Comparison of ENCODE assay signal across 13 cellular contexts in the genomic region with DNA sequence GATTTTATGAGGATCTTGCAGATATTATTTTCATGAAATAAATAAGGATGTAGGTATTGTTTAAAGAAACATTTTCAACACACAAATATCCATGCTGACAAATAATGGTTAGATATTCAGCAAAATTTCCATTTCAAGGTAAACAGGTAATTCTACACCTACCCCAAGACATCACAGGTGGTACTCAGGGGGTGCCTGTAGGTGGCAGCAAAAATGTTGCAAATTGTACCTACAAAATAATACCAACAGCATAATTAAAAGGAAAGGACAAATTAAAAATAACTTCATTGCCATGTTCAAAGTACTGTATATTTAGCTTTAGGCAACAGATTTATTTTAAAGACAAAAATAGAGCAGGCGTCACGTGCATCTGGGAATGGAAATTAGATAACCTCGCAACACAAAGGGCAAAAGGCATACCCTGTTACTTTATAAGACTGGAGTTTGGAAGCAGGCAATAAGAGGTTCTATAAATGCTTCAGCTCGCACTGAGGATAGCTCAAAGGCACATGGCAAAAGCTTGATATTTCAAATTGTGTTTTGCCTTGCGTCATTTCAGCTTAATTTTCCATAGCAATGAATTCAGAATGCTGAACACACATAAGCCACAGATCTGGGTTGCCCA.
DNase-seq lines count a peak whose midpoint lies in the region; ATAC-seq and TF ChIP-seq lines count a peak whose summit lies in the region.
"Had no signal": no experiment of that assay in that cellular context is flagged by ENCODE, and none has a peak within 500 bp of the region (broad histone marks: within the 10 kb centered on the region; RNA-seq: fewer than 3 reads in every experiment).

No MANE protein-coding gene starts in this region.

- no peaks in the 10 kb centered on the region for H3K27me3 ChIP-seq in MM.1S (replicated peaks; ENCODE audit: insufficient read depth, low read length)
- H3K27me3 ChIP-seq in neural cell (ENCODE audit: insufficient read depth, low read depth, low read length): no peaks in the 10 kb centered on the region
- H3K27me3 ChIP-seq in stomach: no peaks in the 10 kb centered on the region

- intact Hi-C loops in stomach (cut with DNase I; ENCODE audit: low total_unique reads): no loop called here

- H3K9me3 ChIP-seq in MM.1S (replicated peaks; ENCODE audit: insufficient read depth, low read length) (no peaks in the 10 kb centered on the region), neural cell (ENCODE audit: low read length) (no peaks in the 10 kb centered on the region), stomach (no peaks in the 10 kb centered on the region)

- DNase-seq in NCI-H2171 treated with DMSO at 0.1 percent for 48 hours (lab: John Stamatoyannopoulos, UW) (peak; percentile 72), NCI-H2171 (lab: John Stamatoyannopoulos, UW) (no peak), MM.1S (peak; percentile 16), endothelial cell (ENCODE audit: low spot score) (no peak), stomach (no peak)
- DNase-seq: activated CD4-positive, alpha-beta T cell treated with anti-CD3 and anti-CD28 coated beads for 48 hours; activated gamma-delta T cell; GF-D8; NCI-H1436 treated with DMSO at 0.1 percent for 48 hours; small intestine had no signal

- H3K27ac ChIP-seq in MM.1S (ENCODE audit: low read length) (no peak overlapping the region), neural cell (ENCODE audit: low read length) (no peak overlapping the region), stomach (no peak overlapping the region)

- TF ChIP-seq EP300 in neural cell (conservative IDR thresholded peaks at IDR 0.05; ENCODE audit: poor library complexity, severe bottlenecking): no peak
- no peak for TF ChIP-seq EP300 in stomach (IDR thresholded peaks at IDR 0.05)

- no peaks in the 10 kb centered on the region for H3F3A ChIP-seq in MM.1S (ENCODE audit: insufficient read depth, low read length)
- H3F3A ChIP-seq in neural cell (ENCODE audit: insufficient read depth, low read length, poor library complexity, severe bottlenecking): no peaks in the 10 kb centered on the region

- H3K36me3 ChIP-seq in MM.1S (replicated peaks; ENCODE audit: insufficient read depth, low read length) (no peaks in the 10 kb centered on the region), neural cell (ENCODE audit: insufficient read depth, low read length) (no peaks in the 10 kb centered on the region), stomach (no peaks in the 10 kb centered on the region)

- no peaks in the 10 kb centered on the region for H3K4me1 ChIP-seq in MM.1S (ENCODE audit: low read length)
- no peaks in the 10 kb centered on the region for H3K4me1 ChIP-seq in stomach

- peak; percentile 39 for TF ChIP-seq CTCF in MM.1S (IDR thresholded peaks at IDR 0.05; ENCODE audit: low read length)
- peak; percentile 29 for TF ChIP-seq CTCF in endothelial cell (IDR thresholded peaks at IDR 0.05; ENCODE audit: unreplicated experiment)
- TF ChIP-seq CTCF in neural cell (IDR thresholded peaks at IDR 0.05; ENCODE audit: poor library complexity, severe bottlenecking): peak; percentile 31
- TF ChIP-seq CTCF in stomach (IDR thresholded peaks at IDR 0.05): peak in 1 of 7 experiments; percentile 16

- no peaks in the 10 kb centered on the region for H3K79me2 ChIP-seq in MM.1S (ENCODE audit: low read length)
- no peaks in the 10 kb centered on the region for H3K79me2 ChIP-seq in neural cell (replicated peaks; ENCODE audit: insufficient read depth, low read length)

- H3K4me3 ChIP-seq in MM.1S (ENCODE audit: low read length) (no peak overlapping the region), neural cell (ENCODE audit: low read length) (no peak overlapping the region), stomach (no peak overlapping the region)

- WGBS in stomach, 5 donors: 45 to 69% (median 54%) methylated on average over 5 of the region's 5 CpGs

- H3K27me3 Mint-ChIP-seq in endothelial cell (ENCODE audit: unreplicated experiment): no peaks in the 10 kb centered on the region

- TF ChIP-seq RAD21 in neural cell (conservative IDR thresholded peaks at IDR 0.05): no peak

- no peaks in the 10 kb centered on the region for H3K9me3 Mint-ChIP-seq in endothelial cell (ENCODE audit: unreplicated experiment)

- H2AFZ ChIP-seq in MM.1S (ENCODE audit: low read length) (no peak overlapping the region), neural cell (ENCODE audit: low read depth, low read length) (no peak overlapping the region)

- H3K9ac ChIP-seq in MM.1S (ENCODE audit: low read length): no peak overlapping the region
- H3K9ac ChIP-seq in neural cell (ENCODE audit: low read length): no peak overlapping the region

- H3K4me1 Mint-ChIP-seq in endothelial cell (ENCODE audit: unreplicated experiment): no peaks in the 10 kb centered on the region

- no peak overlapping the region for H3K27ac Mint-ChIP-seq in endothelial cell (ENCODE audit: unreplicated experiment)

- H3K36me3 Mint-ChIP-seq in endothelial cell (ENCODE audit: low read depth, unreplicated experiment): no peaks in the 10 kb centered on the region

- H3K4me2 ChIP-seq in MM.1S (ENCODE audit: low read depth, low read length) (no peak overlapping the region), neural cell (ENCODE audit: low read length) (no peak overlapping the region)

- no peak overlapping the region for H3K4me3 Mint-ChIP-seq in endothelial cell (ENCODE audit: unreplicated experiment)

- no peak for TF ChIP-seq POLR2A in stomach (IDR thresholded peaks at IDR 0.05)

- no peaks in the 10 kb centered on the region for H3K9me2 ChIP-seq in MM.1S (replicated peaks; ENCODE audit: insufficient read depth, low read length)
- no peaks in the 10 kb centered on the region for H3K9me2 ChIP-seq in neural cell (ENCODE audit: insufficient read depth, low read length)

- no peak for ATAC-seq in GM18519 (IDR thresholded peaks at IDR 0.05; ENCODE audit: low FRiP score, unreplicated experiment)
- ATAC-seq in HG03196 (IDR thresholded peaks at IDR 0.05; ENCODE audit: unreplicated experiment): no peak

- H4K20me1 ChIP-seq in MM.1S (ENCODE audit: insufficient read depth, low read length): no peaks in the 10 kb centered on the region
- no peaks in the 10 kb centered on the region for H4K20me1 ChIP-seq in neural cell (ENCODE audit: insufficient read depth)

TF ChIP-seq in neural cell, 6 proteins besides CTCF, POLR2A, EP300 and RAD21:
- TF ChIP-seq TAF1 (IDR thresholded peaks at IDR 0.05; ENCODE audit: low read depth): no peak
- TF ChIP-seq EZH2 (IDR thresholded peaks at IDR 0.05; ENCODE audit: borderline replicate concordance, insufficient read depth, low read length, poor library complexity, severe bottlenecking): no peak
- TF ChIP-seq, protein P1, sequence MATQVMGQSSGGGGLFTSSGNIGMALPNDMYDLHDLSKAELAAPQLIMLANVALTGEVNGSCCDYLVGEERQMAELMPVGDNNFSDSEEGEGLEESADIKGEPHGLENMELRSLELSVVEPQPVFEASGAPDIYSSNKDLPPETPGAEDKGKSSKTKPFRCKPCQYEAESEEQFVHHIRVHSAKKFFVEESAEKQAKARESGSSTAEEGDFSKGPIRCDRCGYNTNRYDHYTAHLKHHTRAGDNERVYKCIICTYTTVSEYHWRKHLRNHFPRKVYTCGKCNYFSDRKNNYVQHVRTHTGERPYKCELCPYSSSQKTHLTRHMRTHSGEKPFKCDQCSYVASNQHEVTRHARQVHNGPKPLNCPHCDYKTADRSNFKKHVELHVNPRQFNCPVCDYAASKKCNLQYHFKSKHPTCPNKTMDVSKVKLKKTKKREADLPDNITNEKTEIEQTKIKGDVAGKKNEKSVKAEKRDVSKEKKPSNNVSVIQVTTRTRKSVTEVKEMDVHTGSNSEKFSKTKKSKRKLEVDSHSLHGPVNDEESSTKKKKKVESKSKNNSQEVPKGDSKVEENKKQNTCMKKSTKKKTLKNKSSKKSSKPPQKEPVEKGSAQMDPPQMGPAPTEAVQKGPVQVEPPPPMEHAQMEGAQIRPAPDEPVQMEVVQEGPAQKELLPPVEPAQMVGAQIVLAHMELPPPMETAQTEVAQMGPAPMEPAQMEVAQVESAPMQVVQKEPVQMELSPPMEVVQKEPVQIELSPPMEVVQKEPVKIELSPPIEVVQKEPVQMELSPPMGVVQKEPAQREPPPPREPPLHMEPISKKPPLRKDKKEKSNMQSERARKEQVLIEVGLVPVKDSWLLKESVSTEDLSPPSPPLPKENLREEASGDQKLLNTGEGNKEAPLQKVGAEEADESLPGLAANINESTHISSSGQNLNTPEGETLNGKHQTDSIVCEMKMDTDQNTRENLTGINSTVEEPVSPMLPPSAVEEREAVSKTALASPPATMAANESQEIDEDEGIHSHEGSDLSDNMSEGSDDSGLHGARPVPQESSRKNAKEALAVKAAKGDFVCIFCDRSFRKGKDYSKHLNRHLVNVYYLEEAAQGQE (IDR thresholded peaks at IDR 0.05; ENCODE audit: borderline replicate concordance): no peak
- no peak for TF ChIP-seq POLR2AphosphoS5 (IDR thresholded peaks at IDR 0.05)
- no peak for TF ChIP-seq SMC3 (conservative IDR thresholded peaks at IDR 0.05; ENCODE audit: poor library complexity)
- TF ChIP-seq MXI1 (conservative IDR thresholded peaks at IDR 0.05; ENCODE audit: poor library complexity, severe bottlenecking): no peak

Comparison
In these comparisons a context has a peak if more than half of its experiments do, and no peak if none do; other contexts are left out.
1. DNase-seq: peak in NCI-H2171 treated with DMSO at 0.1 percent for 48 hours (single experiment) and MM.1S (single experiment); none in NCI-H2171 (single experiment), endothelial cell (single experiment) and stomach (single experiment).